ENCODE assay signal across 1 cellular context in genomic region chr14:55270832-55271571, GRCh38.
TF ChIP-seq lines count a peak whose summit lies in the region.

A gene with protein sequence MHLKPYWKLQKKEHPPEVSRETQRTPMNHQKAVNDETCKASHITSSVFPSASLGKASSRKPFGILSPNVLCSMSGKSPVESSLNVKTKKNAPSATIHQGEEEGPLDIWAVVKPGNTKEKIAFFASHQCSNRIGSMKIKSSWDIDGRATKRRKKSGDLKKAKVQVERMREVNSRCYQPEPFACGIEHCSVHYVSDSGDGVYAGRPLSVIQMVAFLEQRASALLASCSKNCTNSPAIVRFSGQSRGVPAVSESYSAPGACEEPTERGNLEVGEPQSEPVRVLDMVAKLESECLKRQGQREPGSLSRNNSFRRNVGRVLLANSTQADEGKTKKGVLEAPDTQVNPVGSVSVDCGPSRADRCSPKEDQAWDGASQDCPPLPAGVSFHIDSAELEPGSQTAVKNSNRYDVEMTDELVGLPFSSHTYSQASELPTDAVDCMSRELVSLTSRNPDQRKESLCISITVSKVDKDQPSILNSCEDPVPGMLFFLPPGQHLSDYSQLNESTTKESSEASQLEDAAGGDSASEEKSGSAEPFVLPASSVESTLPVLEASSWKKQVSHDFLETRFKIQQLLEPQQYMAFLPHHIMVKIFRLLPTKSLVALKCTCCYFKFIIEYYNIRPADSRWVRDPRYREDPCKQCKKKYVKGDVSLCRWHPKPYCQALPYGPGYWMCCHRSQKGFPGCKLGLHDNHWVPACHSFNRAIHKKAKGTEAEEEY (plus strand): TSS chr14:55271421. CDS start chr14:55350391, 78,970 bp downstream.

TF ChIP-seq in HEK293, 187 proteins besides CTCF, POLR2A, EP300 and RAD21 (continued from another document):
- TF ChIP-seq HOXA7 (CRISPR knock-in tag; IDR thresholded peaks at IDR 0.05; ENCODE audit: borderline replicate concordance) (no peak), KLF17 (tag by site-specific recombination; IDR thresholded peaks at IDR 0.05) (peak; percentile 77), PRDM1 (tag by site-specific recombination; IDR thresholded peaks at IDR 0.05) (peak; percentile 98), ZXDB (tag by site-specific recombination; IDR thresholded peaks at IDR 0.05) (peak; percentile 62), WT1 (tag by site-specific recombination; IDR thresholded peaks at IDR 0.05) (0 out of 2 replicates have a peak, but pooled peaks have one; percentile 36), ZNF639 (tag by site-specific recombination; IDR thresholded peaks at IDR 0.05) (peak; percentile 63; the same call in 1 of the 2 replicates)
- TF ChIP-seq, protein P1, sequence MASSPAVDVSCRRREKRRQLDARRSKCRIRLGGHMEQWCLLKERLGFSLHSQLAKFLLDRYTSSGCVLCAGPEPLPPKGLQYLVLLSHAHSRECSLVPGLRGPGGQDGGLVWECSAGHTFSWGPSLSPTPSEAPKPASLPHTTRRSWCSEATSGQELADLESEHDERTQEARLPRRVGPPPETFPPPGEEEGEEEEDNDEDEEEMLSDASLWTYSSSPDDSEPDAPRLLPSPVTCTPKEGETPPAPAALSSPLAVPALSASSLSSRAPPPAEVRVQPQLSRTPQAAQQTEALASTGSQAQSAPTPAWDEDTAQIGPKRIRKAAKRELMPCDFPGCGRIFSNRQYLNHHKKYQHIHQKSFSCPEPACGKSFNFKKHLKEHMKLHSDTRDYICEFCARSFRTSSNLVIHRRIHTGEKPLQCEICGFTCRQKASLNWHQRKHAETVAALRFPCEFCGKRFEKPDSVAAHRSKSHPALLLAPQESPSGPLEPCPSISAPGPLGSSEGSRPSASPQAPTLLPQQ (tag by site-specific recombination; IDR thresholded peaks at IDR 0.05): peak; percentile 33
TF ChIP-seq in HEK293: peak in this region for 45.
